In the genomic region with DNA sequence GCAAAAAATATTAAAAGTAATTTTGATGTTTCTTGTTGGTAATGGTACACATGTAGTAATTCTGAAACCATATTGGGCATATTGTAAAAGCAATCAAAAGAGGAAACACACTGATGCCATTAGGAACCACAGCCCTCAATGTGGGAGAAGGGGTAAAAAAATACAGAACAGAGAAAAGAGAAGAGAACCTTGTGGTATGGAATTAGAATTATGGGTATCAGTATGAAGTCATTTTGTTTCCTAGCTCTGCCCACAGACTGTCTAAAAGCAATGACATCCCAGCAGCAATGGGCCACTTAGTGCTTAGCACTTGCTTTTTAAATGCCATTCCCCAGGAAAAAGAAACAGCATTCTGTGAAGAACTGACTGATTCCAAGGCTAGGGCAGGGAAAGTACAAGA, we compare ENCODE assay signal across 13 cellular contexts.
DNase-seq lines count a peak whose midpoint lies in the region; ATAC-seq and TF ChIP-seq lines count a peak whose summit lies in the region.
"Had no signal": no experiment of that assay in that cellular context is flagged by ENCODE, and none has a peak within 500 bp of the region (broad histone marks: within the 10 kb centered on the region; RNA-seq: fewer than 3 reads in every experiment).

No MANE protein-coding gene starts in this region.

- H3K36me3 ChIP-seq in KMS-11 (ENCODE audit: insufficient read depth) (no peaks in the 10 kb centered on the region), PC-3 (ENCODE audit: low read depth, low read length) (no peaks in the 10 kb centered on the region)
- H3K36me3 ChIP-seq: tibial artery had no signal

- peak; percentile 39 for ATAC-seq in activated CD8-positive, alpha-beta memory T cell treated with anti-CD3 and anti-CD28 coated beads, Interleukin-2, amount 10 ng/mL, durations not matched to agents 7 days and 5 days
- ATAC-seq in HG02623 (IDR thresholded peaks at IDR 0.05; ENCODE audit: unreplicated experiment) (peak; percentile 93), PC-3 (no peak), HG02798 (IDR thresholded peaks at IDR 0.05; ENCODE audit: poor library complexity, unreplicated experiment) (no peak)
- ATAC-seq in stimulated activated naive B cell treated with anti-CD40 and anti-IgM and Interleukin-4, amounts not matched to agents 10 μg/mL and 1 μg/mL and 100 μg/mL, for 72 hours (replicated peaks) = peak; percentile 99
- ATAC-seq: foreskin keratinocyte had no signal

- H3K4me2 ChIP-seq in KMS-11 (peak overlapping the region; percentile 14; the same call in 1 of the 2 replicates), PC-3 (ENCODE audit: low read length) (no peak overlapping the region)
- H3K4me2 ChIP-seq: SK-N-SH had no signal

- H3K4me3 Mint-ChIP-seq in activated CD8-positive, alpha-beta memory T cell treated with anti-CD3 and anti-CD28 coated beads, Interleukin-2, amount 10 ng/mL, durations not matched to agents 7 days and 5 days = no peak overlapping the region
- no peak overlapping the region for H3K4me3 Mint-ChIP-seq in stimulated activated naive B cell treated with anti-CD40 and anti-IgM and Interleukin-4, amounts not matched to agents 10 μg/mL and 1 μg/mL and 100 μg/mL, for 72 hours

- peaks cover 15% of the 10 kb centered on the region for H3K4me1 Mint-ChIP-seq in activated CD8-positive, alpha-beta memory T cell treated with anti-CD3 and anti-CD28 coated beads, Interleukin-2, amount 10 ng/mL, durations not matched to agents 7 days and 5 days
- no peaks in the 10 kb centered on the region for H3K4me1 Mint-ChIP-seq in stimulated activated naive B cell treated with anti-CD40 and anti-IgM and Interleukin-4, amounts not matched to agents 10 μg/mL and 1 μg/mL and 100 μg/mL, for 72 hours

- H3K27ac Mint-ChIP-seq in activated CD8-positive, alpha-beta memory T cell treated with anti-CD3 and anti-CD28 coated beads, Interleukin-2, amount 10 ng/mL, durations not matched to agents 7 days and 5 days = no peak overlapping the region
- no peak overlapping the region for H3K27ac Mint-ChIP-seq in stimulated activated naive B cell treated with anti-CD40 and anti-IgM and Interleukin-4, amounts not matched to agents 10 μg/mL and 1 μg/mL and 100 μg/mL, for 72 hours

- intact Hi-C loops in PC-3 (cut with micrococcal nuclease) = no loop called here

- POLR2A ChIA-PET in PC-3 (lab: Charles Lee; ENCODE audit: unreplicated experiment) = no interaction called here

- H3K4me1 ChIP-seq in KMS-11 (ENCODE audit: low read depth, poor library complexity, severe bottlenecking) (peaks cover 20% of the 10 kb centered on the region), PC-3 (ENCODE audit: insufficient read depth, low read length) (no peaks in the 10 kb centered on the region)
- H3K4me1 ChIP-seq: foreskin keratinocyte had no signal

- no peak overlapping the region for H3K4me3 ChIP-seq in KMS-11 (IDR thresholded peaks at IDR 0.05; ENCODE audit: insufficient read depth, low read depth, low read length)
- no peak overlapping the region for H3K4me3 ChIP-seq in PC-3 (ENCODE audit: low read length)
- H3K4me3 ChIP-seq: tibial artery had no signal

- H3K9ac ChIP-seq in KMS-11 (no peak overlapping the region), PC-3 (ENCODE audit: low read length) (no peak overlapping the region)
- H3K9ac ChIP-seq: SK-N-SH had no signal

- H3K9me2 ChIP-seq in PC-3 (replicated peaks; ENCODE audit: low read length) = no peaks in the 10 kb centered on the region
- H3K9me2 ChIP-seq: SK-N-SH had no signal

- peaks cover 33% of the 10 kb centered on the region for H3K27me3 Mint-ChIP-seq in activated CD8-positive, alpha-beta memory T cell treated with anti-CD3 and anti-CD28 coated beads, Interleukin-2, amount 10 ng/mL, durations not matched to agents 7 days and 5 days
- peaks cover 20 to 34% of the 10 kb centered on the region in 2 donors for H3K27me3 Mint-ChIP-seq in stimulated activated naive B cell treated with anti-CD40 and anti-IgM and Interleukin-4, amounts not matched to agents 10 μg/mL and 1 μg/mL and 100 μg/mL, for 72 hours

- H3K79me2 ChIP-seq in KMS-11 (ENCODE audit: insufficient read depth, low read depth) (no peaks in the 10 kb centered on the region), PC-3 (ENCODE audit: low read length) (no peaks in the 10 kb centered on the region)

- H2AFZ ChIP-seq in KMS-11 (ENCODE audit: low read depth) (no peak overlapping the region), PC-3 (ENCODE audit: low read length) (no peak overlapping the region)

- DNase-seq in activated CD8-positive, alpha-beta memory T cell treated with anti-CD3 and anti-CD28 coated beads, Interleukin-2, amount 10 ng/mL, durations not matched to agents 7 days and 5 days = no peak
- DNase-seq in activated CD8-positive, alpha-beta memory T cell treated with anti-CD3 and anti-CD28 coated beads, Interleukin-2, amount 50 U/mL, for 48 hours = no peak
- DNase-seq in stimulated activated naive B cell treated with anti-CD40 and anti-IgM and Interleukin-4, amounts not matched to agents 10 μg/mL and 1 μg/mL and 100 μg/mL, for 72 hours = peak; percentile 41
- DNase-seq in HT-29 (ENCODE audit: low spot score) (no peak), PC-3 (no peak)
- DNase-seq: foreskin keratinocyte, NCI-H446, posterior cingulate gyrus, SK-N-SH, tibial artery had no signal

- H3K9me3 ChIP-seq in PC-3 (ENCODE audit: low read length) = no peaks in the 10 kb centered on the region
- H3K9me3 ChIP-seq: SK-N-SH, tibial artery had no signal

- H4K20me1 ChIP-seq in KMS-11 (ENCODE audit: insufficient read depth) = no peaks in the 10 kb centered on the region
- no peaks in the 10 kb centered on the region for H4K20me1 ChIP-seq in PC-3 (ENCODE audit: low read length)

- peaks cover 2% of the 10 kb centered on the region for H3K36me3 Mint-ChIP-seq in activated CD8-positive, alpha-beta memory T cell treated with anti-CD3 and anti-CD28 coated beads, Interleukin-2, amount 10 ng/mL, durations not matched to agents 7 days and 5 days
- peaks cover 0 to 1% of the 10 kb centered on the region in 2 donors for H3K36me3 Mint-ChIP-seq in stimulated activated naive B cell treated with anti-CD40 and anti-IgM and Interleukin-4, amounts not matched to agents 10 μg/mL and 1 μg/mL and 100 μg/mL, for 72 hours

- H3K9me3 Mint-ChIP-seq in activated CD8-positive, alpha-beta memory T cell treated with anti-CD3 and anti-CD28 coated beads, Interleukin-2, amount 10 ng/mL, durations not matched to agents 7 days and 5 days (ENCODE audit: low read depth) = no peaks in the 10 kb centered on the region
- H3K9me3 Mint-ChIP-seq in stimulated activated naive B cell treated with anti-CD40 and anti-IgM and Interleukin-4, amounts not matched to agents 10 μg/mL and 1 μg/mL and 100 μg/mL, for 72 hours = no peaks in the 10 kb centered on the region

- no TSS peak for BruUV-seq in PC-3 (replicated peaks; lab: Mats Ljungman, UMichigan)

- H3F3A ChIP-seq in PC-3 (ENCODE audit: low read length, unreplicated experiment) = no peaks in the 10 kb centered on the region

- H3K27ac ChIP-seq in KMS-11 = no peak overlapping the region
- H3K27ac ChIP-seq in PC-3 (ENCODE audit: low read length) = no peak overlapping the region
- H3K27ac ChIP-seq: foreskin keratinocyte, tibial artery had no signal

- TF ChIP-seq CTCF in KMS-11 (conservative IDR thresholded peaks at IDR 0.05; ENCODE audit: low read depth, low read length) (no peak), PC-3 (conservative IDR thresholded peaks at IDR 0.05; ENCODE audit: low read depth, low read length) (no peak)

- no peaks in the 10 kb centered on the region; the same call in 1 of the 2 replicates for H3K27me3 ChIP-seq in KMS-11 (ENCODE audit: insufficient read depth, low read depth)
- no peaks in the 10 kb centered on the region for H3K27me3 ChIP-seq in PC-3 (ENCODE audit: low read length)
- H3K27me3 ChIP-seq: tibial artery had no signal

- CTCF ChIA-PET in activated CD8-positive, alpha-beta memory T cell treated with anti-CD3 and anti-CD28 coated beads, Interleukin-2, amount 10 ng/mL, durations not matched to agents 7 days and 5 days (lab: Charles Lee) = no interaction called here
- CTCF ChIA-PET in PC-3 (lab: Charles Lee) = no interaction called here

Comparison
In these comparisons a context has a peak if more than half of its experiments do, and no peak if none do; other contexts are left out.
1. ATAC-seq: peak in activated CD8-positive, alpha-beta memory T cell treated with anti-CD3 and anti-CD28 coated beads, Interleukin-2, amount 10 ng/mL, durations not matched to agents 7 days and 5 days (single experiment), HG02623 (single experiment) and stimulated activated naive B cell treated with anti-CD40 and anti-IgM and Interleukin-4, amounts not matched to agents 10 μg/mL and 1 μg/mL and 100 μg/mL, for 72 hours (2 of 2); none in PC-3 (single experiment) and HG02798 (single experiment).